Comparison of ENCODE assay signal across 16 cellular contexts in genomic region chr19:5963855-5964254, GRCh38. TPM values are rescaled to one million over a fixed set of nuclear protein-coding genes. Genes with fewer than 3 reads are reported as not detected.
DNase-seq lines count a peak whose midpoint lies in the region; ATAC-seq, FAIRE-seq and TF ChIP-seq lines count a peak whose summit lies in the region.
"Had no signal": no experiment of that assay in that cellular context is flagged by ENCODE, and none has a peak within 500 bp of the region (broad histone marks: within the 10 kb centered on the region; RNA-seq: fewer than 3 reads in every experiment).

No MANE protein-coding gene starts in this region.

- H3K27ac ChIP-seq in right atrium auricular region (peak overlapping the region; percentile 26 to 86), HepG2 (ENCODE audit: extremely low read length, insufficient read depth, low read length) (peak overlapping the region; percentile 95), upper lobe of left lung (peak overlapping the region in 3 of 4 donors; percentile 75 to 89 (median 88)), caudate nucleus (ENCODE audit: low read depth, low read length) (no peak overlapping the region)

- TF ChIP-seq POLR2A in HepG2 (IDR thresholded peaks at IDR 0.05; ENCODE audit: insufficient read depth in 1 of 2, low read depth in 2 of 2, low read length in 2 of 2), result no peak
- no peak for TF ChIP-seq POLR2A in upper lobe of left lung (IDR thresholded peaks at IDR 0.05)

- H3K9me3 ChIP-seq in right atrium auricular region, result no peaks in the 10 kb centered on the region
- H3K9me3 ChIP-seq in HepG2 (ENCODE audit: low read length), result no peaks in the 10 kb centered on the region
- no peaks in the 10 kb centered on the region for H3K9me3 ChIP-seq in upper lobe of left lung

- ATAC-seq in left ventricle myocardium superior (no peak), HepG2 (no peak), upper lobe of left lung (ENCODE audit: low FRiP score in 2 of 2) (no peak)
- ATAC-seq in activated naive CD4-positive, alpha-beta T cell treated with anti-CD3 and anti-CD28 coated beads, Interleukin-2, amount 50 U/mL, for 72 hours, result no peak

- intact Hi-C loops in left ventricle myocardium superior (cut with micrococcal nuclease), result no loop called here
- intact Hi-C loops in HepG2 (cut with micrococcal nuclease; ENCODE audit: unreplicated experiment), result loop anchor here (2.0 kb wide), 1 partner anchor 59 kb away; the partner anchor contains the start of gene VMAC
- intact Hi-C loops in MCF 10A (cut with micrococcal nuclease), result no loop called here

- peaks cover 0 to 12% of the 10 kb centered on the region in 2 donors for H3K36me3 Mint-ChIP-seq in activated naive CD4-positive, alpha-beta T cell treated with anti-CD3 and anti-CD28 coated beads, Interleukin-2, amount 50 U/mL, for 72 hours
- H3K36me3 Mint-ChIP-seq in MCF 10A (ENCODE audit: insufficient read depth, unreplicated experiment), result peaks cover 28% of the 10 kb centered on the region

- H2AFZ ChIP-seq in HepG2 (ENCODE audit: low read length), result no peak overlapping the region

- peaks cover 43% of the 10 kb centered on the region for H3K4me1 Mint-ChIP-seq in MCF 10A (ENCODE audit: insufficient read depth, unreplicated experiment)

- H3K9ac ChIP-seq in HepG2 (ENCODE audit: insufficient read depth, low read depth, low read length), result peak overlapping the region; percentile 73

- no peaks in the 10 kb centered on the region for H3K27me3 ChIP-seq in right atrium auricular region
- H3K27me3 ChIP-seq in HepG2 (ENCODE audit: control insufficient read depth in 1 of 2, insufficient read depth in 2 of 2, low read length in 2 of 2), result no peaks in the 10 kb centered on the region
- H3K27me3 ChIP-seq in upper lobe of left lung, result no peaks in the 10 kb centered on the region

- no peaks in the 10 kb centered on the region for H3K27me3 Mint-ChIP-seq in MCF 10A (ENCODE audit: insufficient read depth, unreplicated experiment)

- FAIRE-seq in HepG2 (lab: Jason Lieb, UNC), result no peak
- FAIRE-seq: GM12891 had no signal

- peaks cover 4 to 98% of the 10 kb centered on the region in 2 donors for H3K4me1 ChIP-seq in right atrium auricular region
- peaks cover 99% of the 10 kb centered on the region for H3K4me1 ChIP-seq in HepG2 (ENCODE audit: insufficient read depth, low read length)
- H3K4me1 ChIP-seq in upper lobe of left lung, result peaks cover 86 to 99% (median 94%) of the 10 kb centered on the region in 4 donors

- peak overlapping the region; percentile 76 to 90 for H3K27ac Mint-ChIP-seq in activated naive CD4-positive, alpha-beta T cell treated with anti-CD3 and anti-CD28 coated beads, Interleukin-2, amount 50 U/mL, for 72 hours
- H3K27ac Mint-ChIP-seq in MCF 10A (ENCODE audit: low read depth, unreplicated experiment), result no peak overlapping the region

- H3K79me2 ChIP-seq in HepG2 (ENCODE audit: insufficient read depth, low read length), result peaks cover 93% of the 10 kb centered on the region

- H3K9me3 Mint-ChIP-seq in activated naive CD4-positive, alpha-beta T cell treated with anti-CD3 and anti-CD28 coated beads, Interleukin-2, amount 50 U/mL, for 72 hours, result no peaks in the 10 kb centered on the region
- H3K9me3 Mint-ChIP-seq in MCF 10A (ENCODE audit: unreplicated experiment), result no peaks in the 10 kb centered on the region

- peak overlapping the region; percentile 87 for H3K4me2 ChIP-seq in HepG2 (ENCODE audit: low read depth, low read length)

- BruUV-seq in HepG2 (replicated peaks; lab: Mats Ljungman, UMichigan) (no TSS peak), MCF 10A (replicated peaks; lab: Mats Ljungman, UMichigan) (no TSS peak)

- H3K4me3 ChIP-seq in right atrium auricular region, result no peak overlapping the region
- no peak overlapping the region for H3K4me3 ChIP-seq in HepG2 (replicated peaks in 1 of 3; ENCODE audit: insufficient read depth in 1 of 3, low read depth in 2 of 3, low read length in 3 of 3)
- no peak overlapping the region for H3K4me3 ChIP-seq in upper lobe of left lung

- TF ChIP-seq CTCF in right atrium auricular region (IDR thresholded peaks at IDR 0.05) (no peak), HepG2 (CRISPR knock-in tag; IDR thresholded peaks at IDR 0.05) (no peak), upper lobe of left lung (IDR thresholded peaks at IDR 0.05) (no peak), MCF 10A (IDR thresholded peaks at IDR 0.05; ENCODE audit: unreplicated experiment) (no peak)

- in situ Hi-C loops in HepG2 (cut with HindIII; ENCODE audit: extremely low pct_ligation_motif_present, low pct_unique_long_range_greater_than_20kb), result no loop called here

- 91% methylated on average over 6 of the region's 7 CpGs for WGBS in HepG2 (ENCODE audit: low lambda C conversion rate)
- 92 to 93% methylated on average over 4 to 7 of the region's 7 CpGs for WGBS in upper lobe of left lung, 2 donors

- POLR2A ChIA-PET in HepG2 (lab: Yijun Ruan, JAX), result interaction anchor here (1.4 to 2.4 kb wide), 2 partner anchors 11 to 13 kb away, joined by 5 to 30 read pairs; partner anchors contain the start of gene RANBP3
- POLR2A ChIA-PET in MCF 10A (lab: Yijun Ruan, JAX), result no interaction called here

- no peak overlapping the region for H3K4me3 Mint-ChIP-seq in MCF 10A (ENCODE audit: unreplicated experiment)

- peaks cover 16% of the 10 kb centered on the region; the same call in 1 of the 2 replicates for H4K20me1 ChIP-seq in HepG2 (ENCODE audit: insufficient read depth, low read length)

- no peak for TF ChIP-seq EP300 in HepG2 (IDR thresholded peaks at IDR 0.05; ENCODE audit: low read depth in 2 of 2, low read length in 2 of 2)
- TF ChIP-seq EP300 in HepG2 (CRISPR knock-in tag; IDR thresholded peaks at IDR 0.05; ENCODE audit: borderline replicate concordance), result no peak
- TF ChIP-seq EP300 in upper lobe of left lung (IDR thresholded peaks at IDR 0.05), result no peak

- DNase-seq in right atrium auricular region (ENCODE audit: low spot score) (no peak), left ventricle myocardium superior (no peak), HepG2 (ENCODE audit: low spot score) (no peak), upper lobe of left lung (no peak), NAMALWA (ENCODE audit: low spot score) (no peak), MCF 10A (ENCODE audit: unreplicated experiment) (no peak), caudate nucleus (lab: John Stamatoyannopoulos, UW) (no peak)
- DNase-seq in activated naive CD4-positive, alpha-beta T cell treated with anti-CD3 and anti-CD28 coated beads, Interleukin-2, amount 50 U/mL, for 72 hours (ENCODE audit: low spot score in 2 of 2), result no peak
- DNase-seq: activated T-cell treated with anti-CD3 and anti-CD28 coated beads, Interleukin-2, amount 50 U/mL, for 48 hours; central memory CD4-positive, alpha-beta T cell; EL; hippocampal formation; Kasumi-1; NCI-H2029; SHP77 treated with DMSO at 0.1 percent for 48 hours had no signal

- CTCF ChIA-PET in HepG2 (lab: Yijun Ruan, JAX; ENCODE audit: low intra/inter-chr PET ratio, low total read pairs), result no interaction called here
- CTCF ChIA-PET in MCF 10A (lab: Yijun Ruan, JAX), result no interaction called here

- TF ChIP-seq RAD21 in HepG2 (CRISPR knock-in tag; IDR thresholded peaks at IDR 0.05), result no peak

- H3K36me3 ChIP-seq in right atrium auricular region (no peaks in the 10 kb centered on the region), HepG2 (replicated peaks in 1 of 2; ENCODE audit: control insufficient read depth in 1 of 2, insufficient read depth in 2 of 2, low read length in 2 of 2) (peaks cover 3 to 32% of the 10 kb centered on the region in 2 experiments), upper lobe of left lung (peaks cover 0 to 4% (median 0%) of the 10 kb centered on the region in 4 donors)

RNA-seq across cellular contexts. Expression of gene RANBP3, which starts 14.1 kb away (rescaled TPM):
- total RNA-seq in right atrium auricular region, result 10 to 100 TPM; 53.6 to 54.7 TPM
- 76.6 TPM for total RNA-seq in left ventricle myocardium superior
- total RNA-seq in activated naive CD4-positive, alpha-beta T cell treated with anti-CD3 and anti-CD28 coated beads, Interleukin-2, amount 50 U/mL, for 72 hours, result 100 to 1,000 TPM in 1 of 2 donors, 10 to 100 TPM in 1; 89.6 to 112 TPM
- 37.2 and 39.5 TPM in 2 replicates for total RNA-seq in HepG2 (2016; rRNA removed; fragmentation: Illumina TruSeq; extraction: Trizol)
- total RNA-seq in HepG2 (2016; cell fraction: cytosol; rRNA removed; fragmentation: Illumina TruSeq; extraction: Trizol; ENCODE audit: low read depth), result 15.1 and 18.2 TPM in 2 replicates
- total RNA-seq in HepG2 (2016; cell fraction: insoluble cytoplasmic fraction; rRNA removed; fragmentation: Illumina TruSeq; extraction: Trizol), result 27.1 and 40.8 TPM in 2 replicates
- 19.4 and 20.4 TPM in 2 replicates for total RNA-seq in HepG2 (2016; cell fraction: membrane; rRNA removed; fragmentation: Illumina TruSeq; extraction: Trizol)
- total RNA-seq in HepG2 (2016; cell fraction: nucleus; rRNA removed; fragmentation: Illumina TruSeq; extraction: Trizol), result 47.7 and 56.8 TPM in 2 replicates
- 149 and 151 TPM in 2 replicates for polyA plus RNA-seq in HepG2 (2011; rRNA removed)
- 91.7 and 149 TPM in 2 replicates for polyA plus RNA-seq in HepG2 (2011; cell fraction: cytosol; rRNA removed)
- 233 and 293 TPM in 2 replicates for polyA plus RNA-seq in HepG2 (2011; cell fraction: nucleus; rRNA removed)
- polyA plus RNA-seq in HepG2 (2012), result 62.1 and 64.6 TPM in 2 replicates
- polyA plus RNA-seq in HepG2 (2016; cell fraction: cytosol; fragmentation: Illumina TruSeq; extraction: Trizol; ENCODE audit: low read depth), result 10.3 and 11.7 TPM in 2 replicates
- 53.5 and 62.0 TPM in 2 replicates for polyA plus RNA-seq in HepG2 (2016; cell fraction: insoluble cytoplasmic fraction; fragmentation: Illumina TruSeq; extraction: Trizol; ENCODE audit: low read depth)
- polyA plus RNA-seq in HepG2 (2016; cell fraction: membrane; fragmentation: Illumina TruSeq; extraction: Trizol; ENCODE audit: low read depth), result 18.2 and 24.3 TPM in 2 replicates
- 127 and 170 TPM in 2 replicates for polyA plus RNA-seq in HepG2 (2016; cell fraction: nucleus; fragmentation: Illumina TruSeq; extraction: Trizol; ENCODE audit: insufficient read depth, low read depth)
- polyA minus RNA-seq in HepG2 (2011; rRNA and poly(A)+ RNA removed; ENCODE audit: low replicate concordance), result 43.2 and 193 TPM in 2 replicates
- 76.9 and 86.6 TPM in 2 replicates for polyA minus RNA-seq in HepG2 (2011; cell fraction: cytosol; rRNA and poly(A)+ RNA removed)
- 74.3 and 80.3 TPM in 2 replicates for polyA minus RNA-seq in HepG2 (2011; cell fraction: nucleus; rRNA and poly(A)+ RNA removed)
- 100 to 1,000 TPM in 1 of 6 donors, 10 to 100 TPM in 5; 64.4 to 116 (median 68.5) TPM for total RNA-seq in upper lobe of left lung
- 57.9 and 59.5 TPM in 2 replicates for total RNA-seq in MCF 10A (2022)

RNA-seq across cellular contexts. Expression of gene CAPS, which starts 49.8 kb away (rescaled TPM):
- 1 to 10 TPM; 4.5 to 7.3 TPM for total RNA-seq in right atrium auricular region
- total RNA-seq in left ventricle myocardium superior, result 4.1 TPM
- 1 to 10 TPM; 5.1 to 6.0 TPM for total RNA-seq in activated naive CD4-positive, alpha-beta T cell treated with anti-CD3 and anti-CD28 coated beads, Interleukin-2, amount 50 U/mL, for 72 hours
- 1.7 and 3.1 TPM in 2 replicates for total RNA-seq in HepG2 (2016; rRNA removed; fragmentation: Illumina TruSeq; extraction: Trizol)
- total RNA-seq in HepG2 (2016; cell fraction: cytosol; rRNA removed; fragmentation: Illumina TruSeq; extraction: Trizol; ENCODE audit: low read depth), result 0.40 and 0.53 TPM in 2 replicates
- 1.1 and 3.0 TPM in 2 replicates for total RNA-seq in HepG2 (2016; cell fraction: insoluble cytoplasmic fraction; rRNA removed; fragmentation: Illumina TruSeq; extraction: Trizol)
- 1.2 and 1.4 TPM in 2 replicates for total RNA-seq in HepG2 (2016; cell fraction: membrane; rRNA removed; fragmentation: Illumina TruSeq; extraction: Trizol)
- 2.6 and 2.9 TPM in 2 replicates for total RNA-seq in HepG2 (2016; cell fraction: nucleus; rRNA removed; fragmentation: Illumina TruSeq; extraction: Trizol)
- polyA plus RNA-seq in HepG2 (2011; rRNA removed), result 3.1 and 4.5 TPM in 2 replicates
- 2.9 and 3.5 TPM in 2 replicates for polyA plus RNA-seq in HepG2 (2011; cell fraction: cytosol; rRNA removed)
- polyA plus RNA-seq in HepG2 (2011; cell fraction: nucleus; rRNA removed), result 19.5 and 22.9 TPM in 2 replicates
- 1.8 and 1.9 TPM in 2 replicates for polyA plus RNA-seq in HepG2 (2012)
- 0.40 and 0.43 TPM in 2 replicates for polyA plus RNA-seq in HepG2 (2016; cell fraction: cytosol; fragmentation: Illumina TruSeq; extraction: Trizol; ENCODE audit: low read depth)
- polyA plus RNA-seq in HepG2 (2016; cell fraction: insoluble cytoplasmic fraction; fragmentation: Illumina TruSeq; extraction: Trizol; ENCODE audit: low read depth), result 1.1 and 1.4 TPM in 2 replicates
- polyA plus RNA-seq in HepG2 (2016; cell fraction: membrane; fragmentation: Illumina TruSeq; extraction: Trizol; ENCODE audit: low read depth), result 0.61 and 0.87 TPM in 2 replicates
- 10.1 and 13.8 TPM in 2 replicates for polyA plus RNA-seq in HepG2 (2016; cell fraction: nucleus; fragmentation: Illumina TruSeq; extraction: Trizol; ENCODE audit: insufficient read depth, low read depth)
- 0.28 and 3.1 TPM in 2 replicates for polyA minus RNA-seq in HepG2 (2011; rRNA and poly(A)+ RNA removed; ENCODE audit: low replicate concordance)
- 0.40 and 1.1 TPM in 2 replicates for polyA minus RNA-seq in HepG2 (2011; cell fraction: cytosol; rRNA and poly(A)+ RNA removed)
- 3.0 and 3.1 TPM in 2 replicates for polyA minus RNA-seq in HepG2 (2011; cell fraction: nucleus; rRNA and poly(A)+ RNA removed)
- total RNA-seq in upper lobe of left lung, result 100 to 1,000 TPM in 4 of 6 donors, 10 to 100 TPM in 2; 20.6 to 414 (median 115) TPM
- total RNA-seq in MCF 10A (2022), result 7.3 and 8.5 TPM in 2 replicates

RNA-seq across cellular contexts. Expression of gene VMAC, which starts 59.2 kb away (rescaled TPM):
- total RNA-seq in right atrium auricular region (1 to 10 TPM; 2.6 to 4.1 TPM), left ventricle myocardium superior (2.2 TPM), HepG2 (2016; rRNA removed; fragmentation: Illumina TruSeq; extraction: Trizol) (1.2 and 2.4 TPM in 2 replicates), upper lobe of left lung (10 to 100 TPM in 3 of 6 donors, 1 to 10 TPM in 3; 4.1 to 38.8 (median 9.3) TPM), MCF 10A (2022) (6.6 and 7.0 TPM in 2 replicates)
- total RNA-seq in activated naive CD4-positive, alpha-beta T cell treated with anti-CD3 and anti-CD28 coated beads, Interleukin-2, amount 50 U/mL, for 72 hours, result 1 to 10 TPM; 3.8 to 3.9 TPM
- total RNA-seq in HepG2 (2016; cell fraction: cytosol; rRNA removed; fragmentation: Illumina TruSeq; extraction: Trizol; ENCODE audit: low read depth), result 1.2 and 2.0 TPM in 2 replicates
- total RNA-seq in HepG2 (2016; cell fraction: insoluble cytoplasmic fraction; rRNA removed; fragmentation: Illumina TruSeq; extraction: Trizol), result 1.1 and 2.6 TPM in 2 replicates
- 1.6 and 2.0 TPM in 2 replicates for total RNA-seq in HepG2 (2016; cell fraction: membrane; rRNA removed; fragmentation: Illumina TruSeq; extraction: Trizol)
- 2.4 and 2.8 TPM in 2 replicates for total RNA-seq in HepG2 (2016; cell fraction: nucleus; rRNA removed; fragmentation: Illumina TruSeq; extraction: Trizol)
- 2.4 and 3.1 TPM in 2 replicates for polyA plus RNA-seq in HepG2 (2011; rRNA removed)
- polyA plus RNA-seq in HepG2 (2011; cell fraction: cytosol; rRNA removed), result 1.3 and 1.9 TPM in 2 replicates
- 12.9 and 13.7 TPM in 2 replicates for polyA plus RNA-seq in HepG2 (2011; cell fraction: nucleus; rRNA removed)
- 0.61 and 1.0 TPM in 2 replicates for polyA plus RNA-seq in HepG2 (2012)
- 0.49 and 0.65 TPM in 2 replicates for polyA plus RNA-seq in HepG2 (2016; cell fraction: cytosol; fragmentation: Illumina TruSeq; extraction: Trizol; ENCODE audit: low read depth)
- polyA plus RNA-seq in HepG2 (2016; cell fraction: insoluble cytoplasmic fraction; fragmentation: Illumina TruSeq; extraction: Trizol; ENCODE audit: low read depth), result 0.78 and 1.4 TPM in 2 replicates
- 0.82 and 0.91 TPM in 2 replicates for polyA plus RNA-seq in HepG2 (2016; cell fraction: membrane; fragmentation: Illumina TruSeq; extraction: Trizol; ENCODE audit: low read depth)
- polyA plus RNA-seq in HepG2 (2016; cell fraction: nucleus; fragmentation: Illumina TruSeq; extraction: Trizol; ENCODE audit: insufficient read depth, low read depth), result 4.8 and 5.0 TPM in 2 replicates
- 0.33 and 2.8 TPM in 2 replicates for polyA minus RNA-seq in HepG2 (2011; rRNA and poly(A)+ RNA removed; ENCODE audit: low replicate concordance)
- polyA minus RNA-seq in HepG2 (2011; cell fraction: cytosol; rRNA and poly(A)+ RNA removed), result 0.59 and 1.2 TPM in 2 replicates
- polyA minus RNA-seq in HepG2 (2011; cell fraction: nucleus; rRNA and poly(A)+ RNA removed), result 3.7 and 4.2 TPM in 2 replicates
